In the genomic region with DNA sequence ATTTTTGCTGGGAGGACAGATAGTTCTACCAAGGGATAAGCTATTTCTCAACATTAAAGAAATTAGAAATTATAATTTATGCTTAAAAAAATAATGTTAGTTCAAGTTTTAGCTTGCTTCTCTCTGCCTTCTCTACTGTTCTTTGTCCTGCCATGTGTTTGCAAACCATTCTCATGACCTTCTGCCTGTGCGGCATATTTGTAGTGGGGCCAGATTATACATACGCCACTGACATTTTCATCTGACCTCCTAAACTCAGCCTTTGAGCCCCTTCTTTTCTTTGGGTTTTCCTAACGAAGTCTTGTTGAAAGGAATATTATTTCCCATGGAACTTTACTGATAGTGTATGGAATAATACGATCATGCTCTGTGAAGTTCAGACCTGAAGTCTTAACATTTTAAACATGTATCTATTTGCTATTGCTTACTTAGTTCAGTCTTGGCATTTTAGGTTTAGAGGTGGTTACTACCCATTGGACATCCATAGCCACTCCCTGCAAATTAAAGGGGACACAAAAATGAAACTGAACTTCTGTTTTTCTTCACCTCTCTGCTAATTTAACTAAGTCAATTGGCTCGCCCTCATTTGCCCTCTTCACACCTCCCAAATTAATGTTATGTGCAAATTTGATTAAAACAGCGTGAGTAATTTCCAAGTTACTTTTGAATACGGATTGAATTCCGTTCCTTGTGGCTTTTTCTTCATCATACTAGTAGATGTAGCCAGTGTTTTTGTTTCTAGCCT, we compare ENCODE assay signal across 1 cellular context.
TF ChIP-seq lines count a peak whose summit lies in the region.

No MANE protein-coding gene starts in this region.

TF ChIP-seq in HepG2, 621 proteins besides CTCF, POLR2A, EP300 and RAD21 (continued from another document and continues in another):
- TF ChIP-seq, protein P1, sequence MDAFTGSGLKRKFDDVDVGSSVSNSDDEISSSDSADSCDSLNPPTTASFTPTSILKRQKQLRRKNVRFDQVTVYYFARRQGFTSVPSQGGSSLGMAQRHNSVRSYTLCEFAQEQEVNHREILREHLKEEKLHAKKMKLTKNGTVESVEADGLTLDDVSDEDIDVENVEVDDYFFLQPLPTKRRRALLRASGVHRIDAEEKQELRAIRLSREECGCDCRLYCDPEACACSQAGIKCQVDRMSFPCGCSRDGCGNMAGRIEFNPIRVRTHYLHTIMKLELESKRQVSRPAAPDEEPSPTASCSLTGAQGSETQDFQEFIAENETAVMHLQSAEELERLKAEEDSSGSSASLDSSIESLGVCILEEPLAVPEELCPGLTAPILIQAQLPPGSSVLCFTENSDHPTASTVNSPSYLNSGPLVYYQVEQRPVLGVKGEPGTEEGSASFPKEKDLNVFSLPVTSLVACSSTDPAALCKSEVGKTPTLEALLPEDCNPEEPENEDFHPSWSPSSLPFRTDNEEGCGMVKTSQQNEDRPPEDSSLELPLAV (CRISPR knock-in tag; conservative IDR thresholded peaks at IDR 0.05; ENCODE audit: low read depth) = no peak
- TF ChIP-seq ATF7 (IDR thresholded peaks at IDR 0.05) (no peak), ATF7 (CRISPR knock-in tag; IDR thresholded peaks at IDR 0.05) (no peak), SIN3A (IDR thresholded peaks at IDR 0.05; ENCODE audit: borderline replicate concordance, low read depth, low read length) (no peak), POLR2G (IDR thresholded peaks at IDR 0.05; ENCODE audit: low read depth, low read length) (no peak; the same call in 1 of the 2 replicates), ZNF879 (CRISPR knock-in tag; IDR thresholded peaks at IDR 0.05) (no peak), FOXJ3 (CRISPR knock-in tag; IDR thresholded peaks at IDR 0.05; ENCODE audit: borderline replicate concordance) (0 out of 2 replicates have a peak, but pooled peaks have one; percentile 28), XBP1 (CRISPR knock-in tag; IDR thresholded peaks at IDR 0.05) (no peak), LRRFIP1 (CRISPR knock-in tag; conservative IDR thresholded peaks at IDR 0.05) (no peak), MAFK (conservative IDR thresholded peaks at IDR 0.05 in 1 of 2, IDR thresholded peaks at IDR 0.05 in 1 of 2; ENCODE audit: low read length in 2 of 2) (no peak; a peak in 1 of 4 replicates), NR2F2 (IDR thresholded peaks at IDR 0.05; ENCODE audit: borderline replicate concordance, low read depth) (peak; percentile 89), ZSCAN12 (CRISPR knock-in tag; IDR thresholded peaks at IDR 0.05) (no peak), TAF1 (CRISPR knock-in tag; IDR thresholded peaks at IDR 0.05) (no peak), NFYC (CRISPR knock-in tag; IDR thresholded peaks at IDR 0.05) (no peak; the same call in 1 of the 2 replicates), ZBTB40 (IDR thresholded peaks at IDR 0.05) (no peak), ZBTB40 (CRISPR knock-in tag; IDR thresholded peaks at IDR 0.05) (no peak), ZNF230 (CRISPR knock-in tag; IDR thresholded peaks at IDR 0.05) (no peak), PREB (CRISPR knock-in tag; IDR thresholded peaks at IDR 0.05) (no peak), ZNF678 (CRISPR knock-in tag; IDR thresholded peaks at IDR 0.05) (no peak), THAP8 (CRISPR knock-in tag; IDR thresholded peaks at IDR 0.05; ENCODE audit: borderline replicate concordance) (no peak), GPN1 (CRISPR knock-in tag; IDR thresholded peaks at IDR 0.05; ENCODE audit: borderline replicate concordance) (no peak)
- TF ChIP-seq, protein P2, sequence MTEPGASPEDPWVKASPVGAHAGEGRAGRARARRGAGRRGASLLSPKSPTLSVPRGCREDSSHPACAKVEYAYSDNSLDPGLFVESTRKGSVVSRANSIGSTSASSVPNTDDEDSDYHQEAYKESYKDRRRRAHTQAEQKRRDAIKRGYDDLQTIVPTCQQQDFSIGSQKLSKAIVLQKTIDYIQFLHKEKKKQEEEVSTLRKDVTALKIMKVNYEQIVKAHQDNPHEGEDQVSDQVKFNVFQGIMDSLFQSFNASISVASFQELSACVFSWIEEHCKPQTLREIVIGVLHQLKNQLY (CRISPR knock-in tag; IDR thresholded peaks at IDR 0.05) = no peak
- TF ChIP-seq, protein P3, sequence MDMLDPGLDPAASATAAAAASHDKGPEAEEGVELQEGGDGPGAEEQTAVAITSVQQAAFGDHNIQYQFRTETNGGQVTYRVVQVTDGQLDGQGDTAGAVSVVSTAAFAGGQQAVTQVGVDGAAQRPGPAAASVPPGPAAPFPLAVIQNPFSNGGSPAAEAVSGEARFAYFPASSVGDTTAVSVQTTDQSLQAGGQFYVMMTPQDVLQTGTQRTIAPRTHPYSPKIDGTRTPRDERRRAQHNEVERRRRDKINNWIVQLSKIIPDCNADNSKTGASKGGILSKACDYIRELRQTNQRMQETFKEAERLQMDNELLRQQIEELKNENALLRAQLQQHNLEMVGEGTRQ (IDR thresholded peaks at IDR 0.05; ENCODE audit: low read depth, low read length) = no peak
- TF ChIP-seq, protein P3 (CRISPR knock-in tag; IDR thresholded peaks at IDR 0.05; ENCODE audit: borderline replicate concordance) = no peak
- TF ChIP-seq, protein P4, sequence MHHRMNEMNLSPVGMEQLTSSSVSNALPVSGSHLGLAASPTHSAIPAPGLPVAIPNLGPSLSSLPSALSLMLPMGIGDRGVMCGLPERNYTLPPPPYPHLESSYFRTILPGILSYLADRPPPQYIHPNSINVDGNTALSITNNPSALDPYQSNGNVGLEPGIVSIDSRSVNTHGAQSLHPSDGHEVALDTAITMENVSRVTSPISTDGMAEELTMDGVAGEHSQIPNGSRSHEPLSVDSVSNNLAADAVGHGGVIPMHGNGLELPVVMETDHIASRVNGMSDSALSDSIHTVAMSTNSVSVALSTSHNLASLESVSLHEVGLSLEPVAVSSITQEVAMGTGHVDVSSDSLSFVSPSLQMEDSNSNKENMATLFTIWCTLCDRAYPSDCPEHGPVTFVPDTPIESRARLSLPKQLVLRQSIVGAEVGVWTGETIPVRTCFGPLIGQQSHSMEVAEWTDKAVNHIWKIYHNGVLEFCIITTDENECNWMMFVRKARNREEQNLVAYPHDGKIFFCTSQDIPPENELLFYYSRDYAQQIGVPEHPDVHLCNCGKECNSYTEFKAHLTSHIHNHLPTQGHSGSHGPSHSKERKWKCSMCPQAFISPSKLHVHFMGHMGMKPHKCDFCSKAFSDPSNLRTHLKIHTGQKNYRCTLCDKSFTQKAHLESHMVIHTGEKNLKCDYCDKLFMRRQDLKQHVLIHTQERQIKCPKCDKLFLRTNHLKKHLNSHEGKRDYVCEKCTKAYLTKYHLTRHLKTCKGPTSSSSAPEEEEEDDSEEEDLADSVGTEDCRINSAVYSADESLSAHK (CRISPR knock-in tag; IDR thresholded peaks at IDR 0.05; ENCODE audit: borderline replicate concordance) = no peak
- TF ChIP-seq, protein P5, sequence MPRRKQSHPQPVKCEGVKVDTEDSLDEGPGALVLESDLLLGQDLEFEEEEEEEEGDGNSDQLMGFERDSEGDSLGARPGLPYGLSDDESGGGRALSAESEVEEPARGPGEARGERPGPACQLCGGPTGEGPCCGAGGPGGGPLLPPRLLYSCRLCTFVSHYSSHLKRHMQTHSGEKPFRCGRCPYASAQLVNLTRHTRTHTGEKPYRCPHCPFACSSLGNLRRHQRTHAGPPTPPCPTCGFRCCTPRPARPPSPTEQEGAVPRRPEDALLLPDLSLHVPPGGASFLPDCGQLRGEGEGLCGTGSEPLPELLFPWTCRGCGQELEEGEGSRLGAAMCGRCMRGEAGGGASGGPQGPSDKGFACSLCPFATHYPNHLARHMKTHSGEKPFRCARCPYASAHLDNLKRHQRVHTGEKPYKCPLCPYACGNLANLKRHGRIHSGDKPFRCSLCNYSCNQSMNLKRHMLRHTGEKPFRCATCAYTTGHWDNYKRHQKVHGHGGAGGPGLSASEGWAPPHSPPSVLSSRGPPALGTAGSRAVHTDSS (CRISPR knock-in tag; conservative IDR thresholded peaks at IDR 0.05) = no peak
